ENCODE assay signal across 8 cellular contexts in genomic region chr16:2023098-2023925, GRCh38. TPM values are rescaled to one million over a fixed set of nuclear protein-coding genes. Genes with fewer than 3 reads are reported as not detected.
DNase-seq lines count a peak whose midpoint lies in the region; ATAC-seq and TF ChIP-seq lines count a peak whose summit lies in the region.

No MANE protein-coding gene starts in this region.

- ATAC-seq in GM21723 (IDR thresholded peaks at IDR 0.05; ENCODE audit: unreplicated experiment), result peak; percentile 75

- H3K4me2 ChIP-seq in parathyroid adenoma (ENCODE audit: low read length), result peak overlapping the region; percentile 83

- H3K27me3 ChIP-seq in MG63, result no peaks in the 10 kb centered on the region
- H3K27me3 ChIP-seq in parathyroid adenoma (ENCODE audit: control insufficient read depth, insufficient read depth, low read length), result no peaks in the 10 kb centered on the region
- peaks cover 0 to 35% of the 10 kb centered on the region in 2 donors for H3K27me3 ChIP-seq in tibial nerve

- peak overlapping the region; percentile 70 for H3K4me3 Mint-ChIP-seq in activated naive CD8-positive, alpha-beta T cell treated with anti-CD3 and anti-CD28 coated beads for 36 hours

- H3K4me1 ChIP-seq in parathyroid adenoma (peaks cover 5% of the 10 kb centered on the region), tibial nerve (peaks cover 0 to 62% (median 28%) of the 10 kb centered on the region in 4 donors)

- H3K9me3 ChIP-seq in MG63 (no peaks in the 10 kb centered on the region), parathyroid adenoma (ENCODE audit: control insufficient read depth, low read length) (no peaks in the 10 kb centered on the region), tibial nerve (no peaks in the 10 kb centered on the region)

- H3K4me3 ChIP-seq in MG63 (0 out of 2 replicates have a peak overlapping the region, but pooled peaks have one; percentile 17), parathyroid adenoma (ENCODE audit: low read depth, low read length) (peak overlapping the region; percentile 29), tibial nerve (peak overlapping the region; percentile 17 to 43 (median 36))

- peak overlapping the region; percentile 67 for H2AFZ ChIP-seq in parathyroid adenoma

- H3K27me3 Mint-ChIP-seq in activated naive CD8-positive, alpha-beta T cell treated with anti-CD3 and anti-CD28 coated beads for 36 hours, result peaks cover 44% of the 10 kb centered on the region

- TF ChIP-seq EP300 in tibial nerve (IDR thresholded peaks at IDR 0.05), result peak; percentile 30 to 60

- peak; percentile 92 for DNase-seq in DMS53 (lab: John Stamatoyannopoulos, UW)
- peak; percentile 91 for DNase-seq in MG63
- DNase-seq in SKM-1 treated with dmso at 0.1 percent for 144 hours (lab: John Stamatoyannopoulos, UW; ENCODE audit: unreplicated experiment), result peak; percentile 69
- peak; percentile 93 for DNase-seq in activated naive CD8-positive, alpha-beta T cell treated with anti-CD3 and anti-CD28 coated beads for 36 hours
- DNase-seq in cardiac septum (ENCODE audit: low spot score), result peak; percentile 98
- DNase-seq in tibial nerve (ENCODE audit: low spot score in 2 of 2), result peak; percentile 86 to 94

- H3K36me3 Mint-ChIP-seq in activated naive CD8-positive, alpha-beta T cell treated with anti-CD3 and anti-CD28 coated beads for 36 hours, result peaks cover 4% of the 10 kb centered on the region

- peaks cover 18% of the 10 kb centered on the region for H3K4me1 Mint-ChIP-seq in activated naive CD8-positive, alpha-beta T cell treated with anti-CD3 and anti-CD28 coated beads for 36 hours

- H3K27ac ChIP-seq in parathyroid adenoma (no peak overlapping the region), tibial nerve (peak overlapping the region; percentile 31 to 81 (median 78))

- WGBS in tibial nerve, 2 donors, result 7 to 10% methylated on average over 23 to 30 of the region's 51 CpGs

- TF ChIP-seq POLR2A in tibial nerve (IDR thresholded peaks at IDR 0.05), result peak in 1 of 2 donors; percentile 15

- H3K79me2 ChIP-seq in parathyroid adenoma, result no peaks in the 10 kb centered on the region

- no peak overlapping the region for H3K9ac ChIP-seq in parathyroid adenoma

- intact Hi-C loops in cardiac septum (cut with DNase I), result loop anchor here (1.0 to 10.0 kb wide), 3 partner anchors 59 to 481 kb away; no protein-coding TSS in a partner anchor

- H3K27ac Mint-ChIP-seq in activated naive CD8-positive, alpha-beta T cell treated with anti-CD3 and anti-CD28 coated beads for 36 hours, result peak overlapping the region; percentile 68

- TF ChIP-seq CTCF in parathyroid adenoma (IDR thresholded peaks at IDR 0.05) (peak; percentile 98), tibial nerve (IDR thresholded peaks at IDR 0.05) (peak; percentile 98 to 99 (median 99))

- no peaks in the 10 kb centered on the region for H3K9me3 Mint-ChIP-seq in activated naive CD8-positive, alpha-beta T cell treated with anti-CD3 and anti-CD28 coated beads for 36 hours

- H3K36me3 ChIP-seq in MG63, result no peaks in the 10 kb centered on the region
- no peaks in the 10 kb centered on the region for H3K36me3 ChIP-seq in parathyroid adenoma (ENCODE audit: control insufficient read depth, insufficient read depth, low read length)
- H3K36me3 ChIP-seq in tibial nerve, result no peaks in the 10 kb centered on the region

RNA-seq across cellular contexts. Expression of gene NHERF2, which starts 3.4 kb away (rescaled TPM):
- 15.9 and 19.0 TPM in 2 replicates for total RNA-seq in MG63 (2014; rRNA removed; shearing (Covaris generic); ENCODE audit: low replicate concordance)
- 1 to 10 TPM; 2.4 to 3.7 TPM for total RNA-seq in activated naive CD8-positive, alpha-beta T cell treated with anti-CD3 and anti-CD28 coated beads for 36 hours
- total RNA-seq in cardiac septum (183 TPM), tibial nerve (10 to 100 TPM; 54.7 to 83.1 (median 64.9) TPM)

RNA-seq across cellular contexts. Expression of gene NPW, which starts 3.7 kb away (rescaled TPM):
- not detected in 2 replicates for total RNA-seq in MG63 (2014; rRNA removed; shearing (Covaris generic); ENCODE audit: low replicate concordance)
- total RNA-seq in activated naive CD8-positive, alpha-beta T cell treated with anti-CD3 and anti-CD28 coated beads for 36 hours, result 10 to 100 TPM; 29.1 to 34.2 TPM
- total RNA-seq in cardiac septum (not detected), tibial nerve (1 to 10 TPM in 2 of 4 donors, not detected in 2; 3.0 to 3.1 TPM)

RNA-seq across cellular contexts. Expression of gene ZNF598, which starts 13.7 kb away (rescaled TPM):
- total RNA-seq in MG63 (2014; rRNA removed; shearing (Covaris generic); ENCODE audit: low replicate concordance), result 75.0 and 86.5 TPM in 2 replicates
- total RNA-seq in activated naive CD8-positive, alpha-beta T cell treated with anti-CD3 and anti-CD28 coated beads for 36 hours, result 10 to 100 TPM; 98.3 to 99.8 TPM
- 21.9 TPM for total RNA-seq in cardiac septum
- 10 to 100 TPM; 37.0 to 83.1 (median 49.2) TPM for total RNA-seq in tibial nerve

RNA-seq across cellular contexts. Expression of gene NTHL1, which starts 24.3 kb away (rescaled TPM):
- 57.1 and 74.7 TPM in 2 replicates for total RNA-seq in MG63 (2014; rRNA removed; shearing (Covaris generic); ENCODE audit: low replicate concordance)
- 10 to 100 TPM; 30.6 to 32.0 TPM for total RNA-seq in activated naive CD8-positive, alpha-beta T cell treated with anti-CD3 and anti-CD28 coated beads for 36 hours
- 10.4 TPM for total RNA-seq in cardiac septum
- 10 to 100 TPM; 22.8 to 56.7 (median 28.1) TPM for total RNA-seq in tibial nerve

RNA-seq across cellular contexts. Expression of gene TSC2, which starts 24.5 kb away (rescaled TPM):
- total RNA-seq in MG63 (2014; rRNA removed; shearing (Covaris generic); ENCODE audit: low replicate concordance), result 24.1 and 64.4 TPM in 2 replicates
- 10 to 100 TPM; 52.3 to 57.5 TPM for total RNA-seq in activated naive CD8-positive, alpha-beta T cell treated with anti-CD3 and anti-CD28 coated beads for 36 hours
- total RNA-seq in cardiac septum (73.3 TPM), tibial nerve (100 to 1,000 TPM in 2 of 4 donors, 10 to 100 TPM in 2; 75.4 to 507 (median 111) TPM)

Comparison
In these comparisons a context has a peak if more than half of its experiments do, and no peak if none do; other contexts are left out.
1. RNA of gene NPW, which starts 3.7 kb away (total RNA-seq): 29.1 to 34.2 TPM in activated naive CD8-positive, alpha-beta T cell treated with anti-CD3 and anti-CD28 coated beads for 36 hours; 3.0 to 3.1 TPM in tibial nerve, not detected in cardiac septum (single experiment) and not detected in MG63; every median in the first group is over 4 times any median in the second.
2. Peak in every context shown above with its lines, with median percentiles within 50 percentile points of each other: DNase-seq and H3K4me3 ChIP-seq.